8 cellular contexts compared by ENCODE assay signal in the genomic region with DNA sequence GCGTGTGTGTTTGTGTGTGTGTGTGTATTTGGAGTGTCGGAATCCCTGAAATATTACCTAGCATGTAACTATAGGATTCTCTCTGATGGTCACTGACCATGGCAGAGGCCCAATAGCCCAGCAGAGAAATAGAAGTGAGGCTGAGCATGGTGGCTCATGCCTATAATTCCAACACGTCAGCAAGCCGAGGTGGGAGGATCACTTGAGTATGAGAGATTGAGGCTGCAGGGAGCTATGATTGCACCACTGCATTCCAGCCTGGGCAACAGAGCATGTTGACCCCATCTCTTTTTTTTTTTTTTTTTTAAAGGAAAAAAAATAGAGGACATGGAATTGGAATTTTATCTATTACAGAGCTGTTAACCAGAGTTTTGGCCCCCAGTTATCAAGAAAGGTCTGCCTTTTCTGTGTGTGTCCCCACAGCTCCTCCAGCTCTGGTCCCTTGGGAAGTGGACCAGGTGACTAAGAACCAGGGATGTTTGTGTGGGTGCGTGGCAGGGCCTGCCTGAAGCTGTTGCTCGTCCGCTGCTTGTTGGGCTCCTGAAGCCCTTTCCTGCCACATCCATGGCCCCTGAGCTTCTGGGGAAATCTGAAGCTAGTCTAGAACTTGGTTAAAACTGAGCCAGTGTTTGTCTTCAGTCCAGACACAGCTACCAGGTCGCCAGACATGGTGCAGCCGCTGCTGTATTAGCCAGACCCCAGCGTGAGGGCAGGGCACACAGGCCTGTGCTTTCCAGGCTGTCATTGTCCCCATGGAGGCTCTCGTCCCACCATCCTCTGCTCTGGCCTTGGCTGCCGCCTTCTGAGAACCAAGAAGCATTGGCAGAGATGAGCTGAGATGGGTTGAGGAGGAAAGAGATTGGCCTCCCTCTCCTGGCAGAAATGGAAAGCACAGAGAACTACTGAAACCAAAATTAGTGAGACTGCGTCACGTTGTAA. TPM values are rescaled to one million over a fixed set of nuclear protein-coding genes. Genes with fewer than 3 reads are reported as not detected.
DNase-seq lines count a peak whose midpoint lies in the region; ATAC-seq, FAIRE-seq and TF ChIP-seq lines count a peak whose summit lies in the region.

No MANE protein-coding gene starts in this region.

- H3K9me3 ChIP-seq in cardiac muscle cell (ENCODE audit: low read depth), result no peaks in the 10 kb centered on the region

- ATAC-seq in HG03442 (IDR thresholded peaks at IDR 0.05; ENCODE audit: unreplicated experiment), result no peak

- peak overlapping the region; percentile 80 for H3K27ac ChIP-seq in cardiac muscle cell

- FAIRE-seq in HTR-8/SVneo (lab: Jason Lieb, UNC) (no peak), TTC549 (lab: Jason Lieb, UNC) (peak; percentile 60), GM12891 (lab: Jason Lieb, UNC) (no peak)

- H3K36me3 ChIP-seq in cardiac muscle cell, result no peaks in the 10 kb centered on the region

- H3K4me1 ChIP-seq in cardiac muscle cell (ENCODE audit: low read depth), result peaks cover 7% of the 10 kb centered on the region

- no peak for TF ChIP-seq POLR2A in GM12891 (IDR thresholded peaks at IDR 0.05; ENCODE audit: low read depth, low read length)

- no peak overlapping the region for H3K4me3 ChIP-seq in cardiac muscle cell

- peak; percentile 71 for TF ChIP-seq CTCF in cardiac muscle cell (IDR thresholded peaks at IDR 0.05; ENCODE audit: low read depth, low read length)

- H3K27me3 ChIP-seq in cardiac muscle cell, result no peaks in the 10 kb centered on the region

- peak; percentile 46 for DNase-seq in 8988T
- DNase-seq in HTR-8/SVneo (ENCODE audit: insufficient read length, low spot score), result peak; percentile 43
- DNase-seq in cardiac muscle cell (ENCODE audit: low read depth in 1 of 2, low spot score in 1 of 2), result peak; percentile 60 to 89
- peak; percentile 80 for DNase-seq in renal cortical epithelial cell (ENCODE audit: low read depth)
- no peak for DNase-seq in cortex of kidney (lab: John Stamatoyannopoulos, UW)
- no peak for DNase-seq in GM12891 (ENCODE audit: insufficient read length, low spot score)

TF ChIP-seq in GM12891, 5 proteins besides CTCF, POLR2A, EP300 and RAD21:
- TF ChIP-seq PAX5 (IDR thresholded peaks at IDR 0.05; ENCODE audit: insufficient read depth, low read length, severe bottlenecking) (no peak), POLR2AphosphoS5 (IDR thresholded peaks at IDR 0.05; ENCODE audit: low read depth, low read length) (no peak), SPI1 (IDR thresholded peaks at IDR 0.05; ENCODE audit: low read depth, low read length) (no peak), TAF1 (IDR thresholded peaks at IDR 0.05; ENCODE audit: low read depth, low read length) (no peak), POU2F2 (IDR thresholded peaks at IDR 0.05; ENCODE audit: low read depth, low read length) (no peak)

RNA-seq across cellular contexts. Expression of gene CAPN9, which starts 25.5 kb away (rescaled TPM):
- total RNA-seq in cardiac muscle cell (0.12 and 0.18 TPM in 2 replicates), renal cortical epithelial cell (0.05 TPM in 1 of 2 replicates, not detected in the other)
- 0.87 and 1.2 TPM in 2 replicates for polyA plus RNA-seq in cardiac muscle cell
- not detected for polyA plus RNA-seq in GM12891 (2012; ENCODE audit: low read depth, missing spikeins)

RNA-seq across cellular contexts. Expression of gene AGT, which starts 58.8 kb away (rescaled TPM):
- total RNA-seq in cardiac muscle cell, result 16.3 and 16.6 TPM in 2 replicates
- polyA plus RNA-seq in cardiac muscle cell, result 19.5 and 23.8 TPM in 2 replicates
- total RNA-seq in renal cortical epithelial cell, result 1.2 and 2.9 TPM in 2 replicates
- not detected for polyA plus RNA-seq in GM12891 (2012; ENCODE audit: low read depth, missing spikeins)

Comparison
In these comparisons a context has a peak if more than half of its experiments do, and no peak if none do; other contexts are left out.
1. DNase-seq: peak in 8988T (single experiment), HTR-8/SVneo (single experiment), cardiac muscle cell (2 of 2) and renal cortical epithelial cell (single experiment); none in cortex of kidney (single experiment) and GM12891 (single experiment).